Comparison of ENCODE assay signal across 8 cellular contexts in the genomic region with DNA sequence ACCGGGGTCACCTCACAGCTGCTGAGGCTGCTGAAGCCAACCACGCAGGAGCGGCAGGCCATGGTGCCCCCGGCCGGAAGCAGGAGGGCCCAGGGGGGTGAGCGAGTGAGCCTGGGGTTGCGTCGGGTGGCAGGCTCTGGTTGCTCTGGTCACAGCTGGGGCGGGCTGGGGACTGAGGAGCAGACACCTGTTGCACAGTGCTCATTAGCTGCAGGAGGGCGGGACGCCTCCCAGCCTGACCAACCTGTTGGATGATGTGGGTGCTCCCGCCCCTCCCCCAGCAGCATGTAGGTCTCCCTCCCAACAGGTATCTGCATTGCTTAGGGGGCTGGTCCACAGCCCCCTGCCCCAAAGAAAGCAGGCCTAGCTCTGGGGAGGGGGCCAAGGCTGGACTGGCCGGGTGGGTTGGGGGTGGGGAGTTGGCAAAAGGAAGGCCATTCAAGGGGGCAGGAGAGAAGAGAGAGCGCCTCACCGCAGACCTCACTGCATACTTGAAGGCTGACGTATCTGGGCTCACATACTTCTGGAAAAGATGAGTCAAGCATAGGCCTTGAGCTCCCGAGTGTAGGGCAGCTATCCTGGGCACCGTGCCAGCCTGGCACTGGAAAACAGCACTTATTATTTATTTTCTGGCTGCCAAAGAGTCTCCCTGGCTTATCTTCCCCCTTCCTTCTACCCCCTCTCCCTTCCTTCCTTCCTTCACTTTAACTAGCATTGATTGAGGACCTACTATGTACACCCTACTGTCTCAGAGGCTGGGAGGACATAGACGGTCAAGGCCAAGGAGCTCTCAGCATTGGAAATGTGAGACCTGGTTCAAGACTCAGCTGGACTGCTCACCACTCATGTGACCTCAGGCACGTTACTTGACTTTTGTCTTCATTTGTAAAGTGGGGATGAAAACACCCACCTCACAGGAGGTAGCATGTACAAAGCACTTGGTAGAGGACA. TPM values are rescaled to one million over a fixed set of nuclear protein-coding genes. Genes with fewer than 3 reads are reported as not detected.
A peak's percentile ranks its signal among the peaks of the same experiment; 100 is the strongest.
DNase-seq lines count a peak whose midpoint lies in the region; FAIRE-seq and TF ChIP-seq lines count a peak whose summit lies in the region.

A gene (minus strand): TSS at position 174 of the 951 bp plus-strand sequence. CDS start 112 bp downstream, at position 62.

- H3K4me1 ChIP-seq in endothelial cell of umbilical vein (ENCODE audit: control insufficient read depth, extremely low read depth, insufficient read depth, low read length), result peaks cover 59% of the 10 kb centered on the region

- no peak within 1 kb of the TSS for H3K4me2 ChIP-seq in endothelial cell of umbilical vein (ENCODE audit: insufficient read depth, low read length)

- no peaks in the 10 kb centered on the region for H3K9me3 ChIP-seq in endothelial cell of umbilical vein (replicated peaks; ENCODE audit: control insufficient read depth, insufficient read depth, low read length)

- H3K9me3 Mint-ChIP-seq in mesothelial cell of epicardium, result no peaks in the 10 kb centered on the region

- intact Hi-C loops in endothelial cell of umbilical vein (cut with micrococcal nuclease), result loop anchor here (1.0 kb wide), 4 partner anchors 8 to 38 kb away; no protein-coding TSS in a partner anchor

- no peaks in the 10 kb centered on the region for H3K27me3 Mint-ChIP-seq in mesothelial cell of epicardium (ENCODE audit: low read depth)

- no peak within 1 kb of the TSS for H2AFZ ChIP-seq in endothelial cell of umbilical vein (ENCODE audit: low read depth, low read length)

- dilution Hi-C loops in endothelial cell of umbilical vein (cut with MboI; ENCODE audit: extremely low pct_ligation_motif_present, low sequenced_read_pairs), result no loop called here

- H3K4me1 Mint-ChIP-seq in mesothelial cell of epicardium, result peaks cover 60% of the 10 kb centered on the region

- FAIRE-seq in HTR-8/SVneo (lab: Jason Lieb, UNC) (peak; percentile 97), endothelial cell of umbilical vein (lab: Jason Lieb, UNC) (peak; percentile 100), urothelium cell line (lab: Jason Lieb, UNC) (peak; percentile 98), GM12891 (lab: Jason Lieb, UNC) (no peak)

- POLR2A ChIA-PET in endothelial cell of umbilical vein (lab: Charles Lee), result interaction anchor here (0.5 to 1.4 kb wide), 3 partner anchors 18 to 67 kb away, joined by 3 to 13 read pairs (median 3); no protein-coding TSS in a partner anchor

- H3K27me3 ChIP-seq in endothelial cell of umbilical vein (ENCODE audit: control insufficient read depth in 2 of 2, insufficient read depth in 2 of 2, low read length in 2 of 2), result no peaks in the 10 kb centered on the region

- DNase-seq in AG08395 (ENCODE audit: low spot score) (peak; percentile 99), HTR-8/SVneo (ENCODE audit: insufficient read length, low spot score) (peak; percentile 97), RPMI7951 (ENCODE audit: low read depth) (peak; percentile 98), endothelial cell of umbilical vein (ENCODE audit: low read depth, low spot score) (peak; percentile 98), mesothelial cell of epicardium (ENCODE audit: low spot score in 2 of 2, unreplicated experiment in 2 of 2) (peak; percentile 65 to 80), urothelium cell line (ENCODE audit: low spot score) (peak; percentile 96), GM12891 (ENCODE audit: insufficient read length, low spot score) (no peak), inferior parietal cortex (ENCODE audit: extremely low spot score) (no peak)

- no peaks in the 10 kb centered on the region for H3K79me2 ChIP-seq in endothelial cell of umbilical vein (ENCODE audit: control insufficient read depth, insufficient read depth, low read length)

- TF ChIP-seq CTCF in endothelial cell of umbilical vein (IDR thresholded peaks at IDR 0.05; ENCODE audit: extremely low read depth in 1 of 2, insufficient read depth in 1 of 2, low read depth in 1 of 2, low read length in 2 of 2) (no peak), mesothelial cell of epicardium (IDR thresholded peaks at IDR 0.05; ENCODE audit: unreplicated experiment) (no peak)

- H3K4me3 ChIP-seq in endothelial cell of umbilical vein (replicated peaks in 1 of 3; ENCODE audit: insufficient read depth in 1 of 3, low read depth in 1 of 3, low read length in 3 of 3), result no peak within 1 kb of the TSS

- H4K20me1 ChIP-seq in endothelial cell of umbilical vein (replicated peaks; ENCODE audit: control insufficient read depth, extremely low read depth, insufficient read depth, low read length), result no peaks in the 10 kb centered on the region

- H3K4me3 Mint-ChIP-seq in mesothelial cell of epicardium, result no peak within 1 kb of the TSS

- peak within 1 kb of the TSS; percentile 61 for H3K9ac ChIP-seq in endothelial cell of umbilical vein (replicated peaks; ENCODE audit: extremely low read depth, insufficient read depth, low read length)

- H3K27ac Mint-ChIP-seq in mesothelial cell of epicardium, result peak within 1 kb of the TSS; percentile 98

- no peaks in the 10 kb centered on the region for H3K36me3 Mint-ChIP-seq in mesothelial cell of epicardium

- peak; percentile 69 for TF ChIP-seq POLR2A in endothelial cell of umbilical vein (IDR thresholded peaks at IDR 0.05; ENCODE audit: low read depth, low read length)
- TF ChIP-seq POLR2A in GM12891 (IDR thresholded peaks at IDR 0.05; ENCODE audit: low read depth, low read length), result no peak

- no peaks in the 10 kb centered on the region for H3K36me3 ChIP-seq in endothelial cell of umbilical vein (ENCODE audit: control insufficient read depth in 2 of 2, extremely low read depth in 1 of 2, insufficient read depth in 2 of 2, low read length in 2 of 2)

- CTCF ChIA-PET in endothelial cell of umbilical vein (lab: Charles Lee), result interaction anchor here (0.8 to 12.0 kb wide), 14 partner anchors 8 to 180 kb away, joined by 3 to 138 read pairs (median 4); no protein-coding TSS in a partner anchor

- H3K27ac ChIP-seq in endothelial cell of umbilical vein (ENCODE audit: insufficient read depth, low read depth, low read length), result peak within 1 kb of the TSS; percentile 87

- TSS peak; percentile 46 for BruUV-seq in endothelial cell of umbilical vein (replicated peaks; lab: Mats Ljungman, UMichigan)

- H3K9me1 ChIP-seq in endothelial cell of umbilical vein (replicated peaks; ENCODE audit: control insufficient read depth, extremely low read depth, insufficient read depth, low read length), result no peaks in the 10 kb centered on the region

TF ChIP-seq in endothelial cell of umbilical vein, 7 proteins besides CTCF, POLR2A, EP300 and RAD21:
- TF ChIP-seq POLR2AphosphoS5 (IDR thresholded peaks at IDR 0.05; ENCODE audit: insufficient read depth, low read depth, low read length) (peak; percentile 98), EZH2 (IDR thresholded peaks at IDR 0.05; ENCODE audit: borderline replicate concordance, low read depth, low read length, severe bottlenecking) (no peak), JUN (IDR thresholded peaks at IDR 0.05; ENCODE audit: borderline replicate concordance, insufficient read depth, insufficient read length, low read depth) (peak; percentile 99), MYC (IDR thresholded peaks at IDR 0.05; ENCODE audit: low read depth, low read length) (no peak), GATA2 (IDR thresholded peaks at IDR 0.05; ENCODE audit: insufficient read depth, insufficient read length, low read depth, low read length) (peak; percentile 94), FOS (IDR thresholded peaks at IDR 0.05; ENCODE audit: borderline replicate concordance, insufficient read depth, low read length) (peak; percentile 98)
- TF ChIP-seq, protein P1, sequence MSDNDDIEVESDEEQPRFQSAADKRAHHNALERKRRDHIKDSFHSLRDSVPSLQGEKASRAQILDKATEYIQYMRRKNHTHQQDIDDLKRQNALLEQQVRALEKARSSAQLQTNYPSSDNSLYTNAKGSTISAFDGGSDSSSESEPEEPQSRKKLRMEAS (IDR thresholded peaks at IDR 0.05; ENCODE audit: insufficient read depth, insufficient read length), result no peak

TF ChIP-seq in GM12891, 5 proteins besides CTCF, POLR2A, EP300 and RAD21:
- TF ChIP-seq TAF1 (IDR thresholded peaks at IDR 0.05; ENCODE audit: low read depth, low read length), result no peak
- no peak for TF ChIP-seq POU2F2 (IDR thresholded peaks at IDR 0.05; ENCODE audit: low read depth, low read length)
- TF ChIP-seq POLR2AphosphoS5 (IDR thresholded peaks at IDR 0.05; ENCODE audit: low read depth, low read length), result no peak
- TF ChIP-seq PAX5 (IDR thresholded peaks at IDR 0.05; ENCODE audit: insufficient read depth, low read length, severe bottlenecking), result no peak

RNA-seq across cellular contexts. Expression of the gene that starts here (rescaled TPM):
- 1.3 and 2.1 TPM in 2 replicates for total RNA-seq in RPMI7951 (2014; rRNA removed; shearing (Covaris generic))
- total RNA-seq in endothelial cell of umbilical vein (21.7 and 23.7 TPM in 2 replicates), mesothelial cell of epicardium (2.7 to 3.0 TPM (median 3.0 TPM) in 3 replicates)
- polyA plus RNA-seq in endothelial cell of umbilical vein, result 12.3 and 13.6 TPM in 2 replicates
- 14.2 and 14.7 TPM in 2 replicates for polyA plus RNA-seq in endothelial cell of umbilical vein (2011; cell fraction: cytosol; rRNA removed)
- polyA plus RNA-seq in endothelial cell of umbilical vein (2011; cell fraction: nucleus; rRNA removed), result 21.6 and 24.7 TPM in 2 replicates
- 6.5 and 10.4 TPM in 2 replicates for polyA plus RNA-seq in endothelial cell of umbilical vein (2012)
- 11.6 and 14.8 TPM in 2 replicates for polyA minus RNA-seq in endothelial cell of umbilical vein
- 68.4 TPM for polyA minus RNA-seq in endothelial cell of umbilical vein (2011; cell fraction: cytosol; rRNA and poly(A)+ RNA removed)
- polyA minus RNA-seq in endothelial cell of umbilical vein (2011; cell fraction: nucleus; rRNA and poly(A)+ RNA removed), result 5.7 and 6.3 TPM in 2 replicates
- polyA plus RNA-seq in GM12891 (2012; ENCODE audit: low read depth, missing spikeins), result not detected

Comparison
In these comparisons a context has a peak if more than half of its experiments do, and no peak if none do; other contexts are left out.
1. DNase-seq: peak in AG08395 (single experiment), HTR-8/SVneo (single experiment), RPMI7951 (single experiment), endothelial cell of umbilical vein (single experiment), mesothelial cell of epicardium (2 of 2) and urothelium cell line (single experiment); none in GM12891 (single experiment) and inferior parietal cortex (single experiment).